In the genomic region with DNA sequence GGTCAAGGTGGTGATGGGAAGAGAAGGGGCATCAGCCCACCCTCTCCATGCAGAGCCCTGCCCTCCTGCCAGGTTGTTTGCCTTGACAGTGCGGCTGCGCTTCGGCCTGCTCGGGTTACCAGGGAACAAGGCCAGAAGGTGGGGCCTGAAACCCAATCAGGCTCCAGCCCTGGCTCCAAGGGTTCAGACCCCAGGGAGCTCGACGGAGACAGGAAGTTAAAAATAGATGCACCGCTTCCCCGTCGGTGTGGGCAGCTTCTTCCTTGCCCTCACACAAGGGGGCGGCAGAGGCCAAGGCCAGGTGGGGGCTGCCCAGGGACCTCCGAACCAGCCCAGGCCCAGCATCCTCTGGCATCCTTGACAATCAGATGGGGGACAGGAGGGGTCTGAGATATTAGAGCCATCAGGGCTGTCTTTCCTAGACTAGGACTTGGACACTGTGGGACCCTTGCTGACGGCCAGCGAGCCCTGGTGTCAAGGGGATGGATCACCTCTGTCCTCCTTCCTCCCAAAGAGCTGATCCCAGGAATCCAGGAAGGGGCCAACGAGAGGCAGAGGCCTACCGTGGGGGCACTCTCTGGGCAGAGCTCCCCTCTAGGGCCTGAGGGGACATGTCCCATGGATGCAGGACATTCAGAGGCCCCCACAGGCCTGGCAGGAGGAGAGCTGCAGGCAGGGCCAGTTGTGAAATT, we compare ENCODE assay signal across 9 cellular contexts.
DNase-seq lines count a peak whose midpoint lies in the region; ATAC-seq, FAIRE-seq and TF ChIP-seq lines count a peak whose summit lies in the region.
"Had no signal": no experiment of that assay in that cellular context is flagged by ENCODE, and none has a peak within 500 bp of the region (broad histone marks: within the 10 kb centered on the region; RNA-seq: fewer than 3 reads in every experiment).

No MANE protein-coding gene starts in this region.

- peaks cover 4% of the 10 kb centered on the region for H3K27me3 ChIP-seq in keratinocyte (ENCODE audit: control insufficient read depth, extremely low read depth, insufficient read depth, low read length)
- no peaks in the 10 kb centered on the region for H3K27me3 ChIP-seq in thymus (ENCODE audit: control insufficient read depth, insufficient read depth)

- peak; percentile 43 to 67 (median 48) for TF ChIP-seq CTCF in keratinocyte (optimal IDR thresholded peaks at IDR 0.05 in 1 of 3, IDR thresholded peaks at IDR 0.05 in 1 of 3, conservative IDR thresholded peaks at IDR 0.05 in 1 of 3; ENCODE audit: extremely low read depth in 1 of 3, insufficient read depth in 2 of 3, low read length in 3 of 3)

- H3K9me3 ChIP-seq in keratinocyte (ENCODE audit: control insufficient read depth, low read depth, low read length) (peaks cover under 1% of the 10 kb centered on the region), thymus (ENCODE audit: control insufficient read depth) (no peaks in the 10 kb centered on the region)

- H3K27ac Mint-ChIP-seq in activated naive CD8-positive, alpha-beta T cell treated with anti-CD3 and anti-CD28 coated beads, Interleukin-2, amount 50 U/mL, for 24 hours, result no peak overlapping the region
- H3K27ac Mint-ChIP-seq: B cell had no signal

- H3K4me1 Mint-ChIP-seq in activated naive CD8-positive, alpha-beta T cell treated with anti-CD3 and anti-CD28 coated beads, Interleukin-2, amount 50 U/mL, for 24 hours, result no peaks in the 10 kb centered on the region
- H3K4me1 Mint-ChIP-seq: B cell had no signal

- no peaks in the 10 kb centered on the region for H3K36me3 Mint-ChIP-seq in activated naive CD8-positive, alpha-beta T cell treated with anti-CD3 and anti-CD28 coated beads, Interleukin-2, amount 50 U/mL, for 24 hours (ENCODE audit: low read depth)

- peak; percentile 32 for DNase-seq in NCI-H345 (lab: John Stamatoyannopoulos, UW)
- no peak for DNase-seq in NCI-H345 treated with DMSO at 0.1 percent for 48 hours (lab: John Stamatoyannopoulos, UW; ENCODE audit: unreplicated experiment)
- peak; percentile 76 for DNase-seq in NCI-H2107 (lab: John Stamatoyannopoulos, UW)
- DNase-seq in activated naive CD8-positive, alpha-beta T cell treated with anti-CD3 and anti-CD28 coated beads, Interleukin-2, amount 50 U/mL, for 24 hours, result peak; percentile 36
- DNase-seq in keratinocyte (ENCODE audit: low read depth, low spot score), result no peak
- DNase-seq in occipital lobe (lab: John Stamatoyannopoulos, UW), result no peak

- ATAC-seq in activated naive CD8-positive, alpha-beta T cell treated with anti-CD3 and anti-CD28 coated beads, Interleukin-2, amount 50 U/mL, for 24 hours, result peak; percentile 15
- no peak for ATAC-seq in HG03025 (IDR thresholded peaks at IDR 0.05; ENCODE audit: low FRiP score, unreplicated experiment)

- H3K27me3 Mint-ChIP-seq in activated naive CD8-positive, alpha-beta T cell treated with anti-CD3 and anti-CD28 coated beads, Interleukin-2, amount 50 U/mL, for 24 hours, result no peaks in the 10 kb centered on the region

- H3K4me1 ChIP-seq in keratinocyte (ENCODE audit: control insufficient read depth, extremely low read depth, insufficient read depth, low read length) (peaks cover 14% of the 10 kb centered on the region), thymus (ENCODE audit: control insufficient read depth, insufficient read depth, low read length) (no peaks in the 10 kb centered on the region)

- no peak for FAIRE-seq in keratinocyte (lab: Jason Lieb, UNC)

- H3K36me3 ChIP-seq in keratinocyte (ENCODE audit: control insufficient read depth in 2 of 2, extremely low read depth in 1 of 2, insufficient read depth in 2 of 2, low read length in 2 of 2) (no peaks in the 10 kb centered on the region), thymus (ENCODE audit: control insufficient read depth, insufficient read depth) (no peaks in the 10 kb centered on the region)

- dilution Hi-C loops in keratinocyte (cut with MboI; ENCODE audit: extremely low pct_ligation_motif_present, low sequenced_read_pairs), result no loop called here

- H4K20me1 ChIP-seq in keratinocyte (ENCODE audit: control insufficient read depth, extremely low read depth, insufficient read depth, low read length), result no peaks in the 10 kb centered on the region

- H3K4me3 Mint-ChIP-seq in activated naive CD8-positive, alpha-beta T cell treated with anti-CD3 and anti-CD28 coated beads, Interleukin-2, amount 50 U/mL, for 24 hours, result no peak overlapping the region
- H3K4me3 Mint-ChIP-seq: B cell had no signal

- no peak overlapping the region for H3K9ac ChIP-seq in keratinocyte (ENCODE audit: control insufficient read depth, extremely low read depth, insufficient read depth, low read length)

- 64% methylated on average over 15 of the region's 15 CpGs for WGBS in thymus

- H3K4me3 ChIP-seq in keratinocyte (ENCODE audit: control insufficient read depth in 2 of 3, extremely low read depth in 1 of 3, insufficient read depth in 2 of 3, low read depth in 1 of 3, low read length in 3 of 3) (no peak overlapping the region), thymus (ENCODE audit: low read length) (no peak overlapping the region)

- H2AFZ ChIP-seq in keratinocyte (ENCODE audit: control insufficient read depth, low read length), result no peak overlapping the region

- no peak overlapping the region for H3K27ac ChIP-seq in keratinocyte (ENCODE audit: control insufficient read depth, insufficient read depth, low read length)
- H3K27ac ChIP-seq in thymus (ENCODE audit: low read depth), result peak overlapping the region; percentile 1

- no peaks in the 10 kb centered on the region for H3K79me2 ChIP-seq in keratinocyte (ENCODE audit: control insufficient read depth, insufficient read depth, low read length)

- H3K4me2 ChIP-seq in keratinocyte (ENCODE audit: control insufficient read depth, extremely low read depth, insufficient read depth, low read depth, low read length), result no peak overlapping the region

- H3K9me1 ChIP-seq in keratinocyte (ENCODE audit: control insufficient read depth, extremely low read depth, insufficient read depth, low read length), result no peaks in the 10 kb centered on the region

- H3K9me3 Mint-ChIP-seq in activated naive CD8-positive, alpha-beta T cell treated with anti-CD3 and anti-CD28 coated beads, Interleukin-2, amount 50 U/mL, for 24 hours, result no peaks in the 10 kb centered on the region

Comparison
In these comparisons a context has a peak if more than half of its experiments do, and no peak if none do; other contexts are left out.
1. DNase-seq: peak in NCI-H345 (single experiment), NCI-H2107 (single experiment) and activated naive CD8-positive, alpha-beta T cell treated with anti-CD3 and anti-CD28 coated beads, Interleukin-2, amount 50 U/mL, for 24 hours (single experiment); none in NCI-H345 treated with DMSO at 0.1 percent for 48 hours (single experiment), keratinocyte (single experiment) and occipital lobe (single experiment).